Comparison of ENCODE assay signal across 19 cellular contexts in genomic region chrX:153882086-153882498, GRCh38. TPM values are rescaled to one million over a fixed set of nuclear protein-coding genes. Genes with fewer than 3 reads are reported as not detected.
DNase-seq lines count a peak whose midpoint lies in the region; ATAC-seq and TF ChIP-seq lines count a peak whose summit lies in the region.
"Had no signal": no experiment of that assay in that cellular context is flagged by ENCODE, and none has a peak within 500 bp of the region (broad histone marks: within the 10 kb centered on the region; RNA-seq: fewer than 3 reads in every experiment).

No MANE protein-coding gene starts in this region.

- CTCF ChIA-PET in SK-N-SH (lab: Yijun Ruan, JAX), result interaction anchor here (0.9 to 1.0 kb wide), 2 partner anchors 41 to 104 kb away, joined by 4 read pairs; no protein-coding TSS in a partner anchor
- CTCF ChIA-PET in IMR-90 (lab: Yijun Ruan, JAX), result no interaction called here

- H3K27ac ChIP-seq in SK-N-SH (ENCODE audit: low read depth in 2 of 2, low read length in 1 of 2) (no peak overlapping the region; a peak in 1 of 4 replicates), IMR-90 (ENCODE audit: insufficient read depth, low read length) (no peak overlapping the region), foreskin keratinocyte (no peak overlapping the region)
- H3K27ac ChIP-seq: A549, esophagus squamous epithelium, parathyroid adenoma, upper lobe of right lung had no signal

- H3K9me3 ChIP-seq in SK-N-SH (no peaks in the 10 kb centered on the region), IMR-90 (ENCODE audit: control insufficient read depth, insufficient read depth, low read length) (no peaks in the 10 kb centered on the region; the same call in 1 of the 2 replicates)
- H3K9me3 ChIP-seq: A549, esophagus squamous epithelium, upper lobe of right lung had no signal

- H3K14ac ChIP-seq in IMR-90 (replicated peaks; ENCODE audit: low read depth, low read length), result no peak overlapping the region

- peaks cover 0 to 50% of the 10 kb centered on the region in 2 experiments; a peak in 1 of 4 replicates for H3K4me1 ChIP-seq in SK-N-SH (ENCODE audit: control insufficient read depth in 1 of 2, insufficient read depth in 2 of 2, low read depth in 1 of 2, low read length in 1 of 2)
- H3K4me1 ChIP-seq in IMR-90 (ENCODE audit: control insufficient read depth, insufficient read depth, low read length), result no peaks in the 10 kb centered on the region
- no peaks in the 10 kb centered on the region for H3K4me1 ChIP-seq in foreskin keratinocyte
- H3K4me1 ChIP-seq: parathyroid adenoma, upper lobe of right lung had no signal

- H3K4me2 ChIP-seq in SK-N-SH, result no peak overlapping the region
- no peak overlapping the region for H3K4me2 ChIP-seq in IMR-90 (ENCODE audit: low read depth, low read length)
- H3K4me2 ChIP-seq: A549 had no signal

- no peak overlapping the region for H3K4ac ChIP-seq in IMR-90 (ENCODE audit: low read depth, low read length)

- TF ChIP-seq CTCF in SK-N-SH (IDR thresholded peaks at IDR 0.05) (no peak), IMR-90 (conservative IDR thresholded peaks at IDR 0.05; ENCODE audit: low read depth, low read length) (no peak), foreskin keratinocyte (conservative IDR thresholded peaks at IDR 0.05) (no peak)

- no peaks in the 10 kb centered on the region for H3K9me1 ChIP-seq in IMR-90 (ENCODE audit: insufficient read depth, low read length)

- H3F3A ChIP-seq in SK-N-SH (replicated peaks; ENCODE audit: insufficient read depth), result no peaks in the 10 kb centered on the region

- dilution Hi-C loops in IMR-90 (cut with HindIII; ENCODE audit: low sequenced_read_pairs, unreplicated experiment), result no loop called here

- in situ Hi-C loops in IMR-90 (cut with MboI; ENCODE audit: low sequenced_read_pairs), result no loop called here

- DNase-seq in SK-N-SH (peak; percentile 55), IMR-90 (peak; percentile 13), foreskin keratinocyte (peak; percentile 15 to 28), sciatic nerve (ENCODE audit: low spot score) (peak; percentile 67), NCI-H1092 (lab: John Stamatoyannopoulos, UW) (no peak), HPDE6-E6E7 (ENCODE audit: extremely low spot score) (no peak)
- DNase-seq: activated CD4-positive, alpha-beta T cell treated with anti-CD3 and anti-CD28 coated beads for 48 hours; activated T-cell treated with anti-CD3 and anti-CD28 coated beads, Interleukin-2, amount 50 U/mL, for 4 hours; esophagus squamous epithelium; left colon; stimulated activated naive B cell treated with anti-CD40 and anti-IgM and Interleukin-4, amounts not matched to agents 10 μg/mL and 1 μg/mL and 100 μg/mL, for 72 hours; upper lobe of right lung had no signal

- ATAC-seq in SK-N-SH treated with all-trans-retinoic acid at 6 μM for 48 hours, result no peak
- ATAC-seq in IMR-90 (ENCODE audit: low read depth), result peak; percentile 22; the same call in 1 of the 2 replicates
- ATAC-seq in foreskin keratinocyte, result peak; percentile 52
- ATAC-seq in sciatic nerve, result peak; percentile 58
- ATAC-seq in HG02763 (IDR thresholded peaks at IDR 0.05; ENCODE audit: unreplicated experiment), result no peak
- ATAC-seq: A549; activated naive CD4-positive, alpha-beta T cell treated with anti-CD3 and anti-CD28 coated beads, Interleukin-2, amount 50 U/mL, for 72 hours; activated T-cell treated with anti-CD3 and anti-CD28 coated beads, Interleukin-2, amount 50 U/mL, for 4 hours; left colon; Right ventricle myocardium inferior; stimulated activated naive B cell treated with anti-CD40 and anti-IgM and Interleukin-4, amounts not matched to agents 10 μg/mL and 1 μg/mL and 100 μg/mL, for 72 hours; upper lobe of right lung had no signal

- H3K4me3 ChIP-seq in SK-N-SH (ENCODE audit: low read depth in 2 of 2, low read length in 1 of 2), result no peak overlapping the region
- H3K4me3 ChIP-seq in IMR-90 (ENCODE audit: insufficient read depth, low read depth, low read length), result no peak overlapping the region
- H3K4me3 ChIP-seq: A549, esophagus squamous epithelium, upper lobe of right lung had no signal

- H3K79me1 ChIP-seq in IMR-90 (ENCODE audit: low read depth in 1 of 2, low read length in 2 of 2), result no peaks in the 10 kb centered on the region

- H3K9ac ChIP-seq in SK-N-SH, result no peak overlapping the region
- H3K9ac ChIP-seq in IMR-90 (ENCODE audit: low read depth, low read length), result no peak overlapping the region
- H3K9ac ChIP-seq: parathyroid adenoma had no signal

- H4K20me1 ChIP-seq in SK-N-SH (ENCODE audit: insufficient read depth) (no peaks in the 10 kb centered on the region), IMR-90 (ENCODE audit: insufficient read depth, low read length) (no peaks in the 10 kb centered on the region)

- no peak overlapping the region for H4K91ac ChIP-seq in IMR-90 (ENCODE audit: insufficient read depth, low read depth, low read length)

- H2BK120ac ChIP-seq in IMR-90 (ENCODE audit: low read depth, low read length), result no peak overlapping the region

- H3K9me2 ChIP-seq in SK-N-SH, result no peaks in the 10 kb centered on the region

- H3K56ac ChIP-seq in IMR-90 (ENCODE audit: extremely low read depth, insufficient read depth, low read length), result no peak overlapping the region

- H3K18ac ChIP-seq in IMR-90 (ENCODE audit: low read depth, low read length), result no peak overlapping the region

- intact Hi-C loops in IMR-90 (cut with micrococcal nuclease), result no loop called here
- intact Hi-C loops in sciatic nerve (cut with DNase I), result no loop called here

- H4K5ac ChIP-seq in IMR-90 (ENCODE audit: low read depth, low read length), result no peak overlapping the region

- H2AK9ac ChIP-seq in IMR-90 (replicated peaks; ENCODE audit: low read depth, low read length, poor library complexity), result no peak overlapping the region

- TF ChIP-seq POLR2A in IMR-90 (IDR thresholded peaks at IDR 0.05; ENCODE audit: low read depth, low read length), result no peak

- no peak overlapping the region for H2BK15ac ChIP-seq in IMR-90 (ENCODE audit: low read depth, low read length)

- no peaks in the 10 kb centered on the region for H3K36me3 ChIP-seq in SK-N-SH (replicated peaks in 1 of 2; ENCODE audit: control insufficient read depth in 1 of 2, insufficient read depth in 2 of 2, low read length in 1 of 2)
- H3K36me3 ChIP-seq in IMR-90 (ENCODE audit: control insufficient read depth, insufficient read depth, low read length), result no peaks in the 10 kb centered on the region
- H3K36me3 ChIP-seq: esophagus squamous epithelium, upper lobe of right lung had no signal

- no peak overlapping the region for H2BK20ac ChIP-seq in IMR-90 (ENCODE audit: low read depth, low read length)

- H2AFZ ChIP-seq in SK-N-SH (ENCODE audit: low read depth) (no peak overlapping the region), IMR-90 (replicated peaks; ENCODE audit: low read length, poor library complexity) (peak overlapping the region; percentile 58)
- H2AFZ ChIP-seq: parathyroid adenoma had no signal

- H2AK5ac ChIP-seq in IMR-90 (ENCODE audit: low read depth, low read length), result no peak overlapping the region

- no peaks in the 10 kb centered on the region for H3K79me2 ChIP-seq in SK-N-SH (ENCODE audit: insufficient read depth)
- H3K79me2 ChIP-seq: parathyroid adenoma had no signal

- H3K27me3 ChIP-seq in SK-N-SH (ENCODE audit: insufficient read depth) (peaks cover 40% of the 10 kb centered on the region), IMR-90 (ENCODE audit: control insufficient read depth, insufficient read depth, low read length) (peaks cover 59% of the 10 kb centered on the region), foreskin keratinocyte (peaks cover 9% of the 10 kb centered on the region)

- H4K8ac ChIP-seq in IMR-90 (ENCODE audit: low read depth in 2 of 2, low read length in 2 of 2), result no peak overlapping the region

- H2BK5ac ChIP-seq in IMR-90 (ENCODE audit: low read depth, low read length, poor library complexity, severe bottlenecking), result no peak overlapping the region

- no TSS peak for BruUV-seq in IMR-90 (replicated peaks; lab: Mats Ljungman, UMichigan)

- WGBS in SK-N-SH (ENCODE audit: low lambda C conversion rate), result 23% methylated on average over 4 of the region's 8 CpGs
- 33% methylated on average over 1 of the region's 8 CpGs; no CpG with 5 or more reads in 1 of the 2 experiments for WGBS in IMR-90 (ENCODE audit: extremely low coverage in 2 of 2, insufficient read length in 1 of 2), 2 experiments

- no peak overlapping the region for H3K23ac ChIP-seq in IMR-90 (ENCODE audit: low read depth, low read length)

- TF ChIP-seq EP300 in SK-N-SH (IDR thresholded peaks at IDR 0.05; ENCODE audit: borderline replicate concordance in 1 of 2, low read depth in 1 of 2, low read length in 1 of 2), result no peak

- TF ChIP-seq RAD21 in SK-N-SH (IDR thresholded peaks at IDR 0.05; ENCODE audit: low read length) (no peak), IMR-90 (IDR thresholded peaks at IDR 0.05; ENCODE audit: low read length) (no peak)

- POLR2A ChIA-PET in SK-N-SH (lab: Yijun Ruan, JAX), result interaction anchor here (1.0 kb wide), 1 partner anchor 48 kb away, joined by 3 read pairs; no protein-coding TSS in a partner anchor
- POLR2A ChIA-PET in IMR-90 (lab: Charles Lee; ENCODE audit: unreplicated experiment), result no interaction called here

RNA-seq across cellular contexts. Expression of gene L1CAM, which starts 3.9 kb away (rescaled TPM):
- polyA plus RNA-seq in SK-N-SH (2012; rRNA removed) (1.9 and 2.0 TPM in 2 replicates), IMR-90 (2012; rRNA removed) (1.9 and 2.2 TPM in 2 replicates), foreskin keratinocyte (22.7 and 39.1 TPM in 2 replicates)
- polyA plus RNA-seq in SK-N-SH (2012; cell fraction: cytosol; rRNA removed), result 1.3 and 2.9 TPM in 2 replicates
- 4.1 and 4.4 TPM in 2 replicates for polyA plus RNA-seq in SK-N-SH (2012; cell fraction: nucleus; rRNA removed)
- total RNA-seq in IMR-90 (2012; rRNA removed) (0.36 and 0.56 TPM in 2 replicates), foreskin keratinocyte (26.0 and 47.6 TPM in 2 replicates), sciatic nerve (83.2 TPM)
- 0.80 and 1.8 TPM in 2 replicates for polyA plus RNA-seq in IMR-90 (2012; cell fraction: cytosol; rRNA removed)
- 1.3 and 2.2 TPM in 2 replicates for polyA plus RNA-seq in IMR-90 (2012; cell fraction: nucleus; rRNA removed; ENCODE audit: low replicate concordance)

RNA-seq across cellular contexts. Expression of gene AVPR2, which starts 22.4 kb away (rescaled TPM):
- polyA plus RNA-seq in SK-N-SH (2012; rRNA removed), result not detected in 2 replicates
- polyA plus RNA-seq in SK-N-SH (2012; cell fraction: cytosol; rRNA removed), result not detected in 2 replicates
- polyA plus RNA-seq in SK-N-SH (2012; cell fraction: nucleus; rRNA removed), result 0.05 TPM in 1 of 2 replicates, not detected in the other
- not detected in 2 replicates for total RNA-seq in IMR-90 (2012; rRNA removed)
- polyA plus RNA-seq in IMR-90 (2012; rRNA removed), result not detected in 2 replicates
- polyA plus RNA-seq in IMR-90 (2012; cell fraction: cytosol; rRNA removed), result not detected in 2 replicates
- not detected in 2 replicates for polyA plus RNA-seq in IMR-90 (2012; cell fraction: nucleus; rRNA removed; ENCODE audit: low replicate concordance)
- not detected in 2 replicates for total RNA-seq in foreskin keratinocyte
- not detected in 2 replicates for polyA plus RNA-seq in foreskin keratinocyte
- 5.6 TPM for total RNA-seq in sciatic nerve
- total RNA-seq: activated naive CD4-positive, alpha-beta T cell treated with anti-CD3 and anti-CD28 coated beads, Interleukin-2, amount 50 U/mL, for 72 hours; activated T-cell treated with anti-CD3 and anti-CD28 coated beads, Interleukin-2, amount 50 U/mL, for 4 hours; T-helper 2 cell treated with Interferon-gamma antibody and Interleukin-4, amounts not matched to agents 100 ng/mL and 5 ng/mL, for 36 hours had no signal
- polyA plus RNA-seq: A549 had no signal

RNA-seq across cellular contexts. Expression of gene ARHGAP4, which starts 44.0 kb away (rescaled TPM):
- polyA plus RNA-seq in SK-N-SH (2012; rRNA removed) (1.6 and 2.2 TPM in 2 replicates), IMR-90 (2012; rRNA removed) (0.72 and 0.79 TPM in 2 replicates), foreskin keratinocyte (1.8 and 2.1 TPM in 2 replicates)
- 0.45 and 0.94 TPM in 2 replicates for polyA plus RNA-seq in SK-N-SH (2012; cell fraction: cytosol; rRNA removed)
- polyA plus RNA-seq in SK-N-SH (2012; cell fraction: nucleus; rRNA removed), result 15.6 and 25.4 TPM in 2 replicates
- total RNA-seq in IMR-90 (2012; rRNA removed) (0.18 and 0.28 TPM in 2 replicates), foreskin keratinocyte (1.4 and 2.8 TPM in 2 replicates), sciatic nerve (50.7 TPM)
- 0.11 and 0.22 TPM in 2 replicates for polyA plus RNA-seq in IMR-90 (2012; cell fraction: cytosol; rRNA removed)
- 3.0 and 7.9 TPM in 2 replicates for polyA plus RNA-seq in IMR-90 (2012; cell fraction: nucleus; rRNA removed; ENCODE audit: low replicate concordance)

RNA-seq across cellular contexts. Expression of gene PDZD4, which starts 51.7 kb away (rescaled TPM):
- polyA plus RNA-seq in SK-N-SH (2012; rRNA removed) (1.9 and 2.4 TPM in 2 replicates), IMR-90 (2012; rRNA removed) (0.34 and 0.38 TPM in 2 replicates), foreskin keratinocyte (0.03 and 0.07 TPM in 2 replicates)
- 1.1 and 2.7 TPM in 2 replicates for polyA plus RNA-seq in SK-N-SH (2012; cell fraction: cytosol; rRNA removed)
- 8.9 and 16.9 TPM in 2 replicates for polyA plus RNA-seq in SK-N-SH (2012; cell fraction: nucleus; rRNA removed)
- total RNA-seq in IMR-90 (2012; rRNA removed) (under 0.01 and 0.28 TPM in 2 replicates), foreskin keratinocyte (0.04 and 0.07 TPM in 2 replicates), sciatic nerve (36.6 TPM)
- 0.21 and 0.30 TPM in 2 replicates for polyA plus RNA-seq in IMR-90 (2012; cell fraction: cytosol; rRNA removed)
- 1.8 and 2.2 TPM in 2 replicates for polyA plus RNA-seq in IMR-90 (2012; cell fraction: nucleus; rRNA removed; ENCODE audit: low replicate concordance)

RNA-seq across cellular contexts. Expression of gene NAA10, which starts 52.7 kb away (rescaled TPM):
- polyA plus RNA-seq in SK-N-SH (2012; rRNA removed) (192 and 229 TPM in 2 replicates), IMR-90 (2012; rRNA removed) (150 and 172 TPM in 2 replicates), foreskin keratinocyte (227 and 235 TPM in 2 replicates)
- 193 and 253 TPM in 2 replicates for polyA plus RNA-seq in SK-N-SH (2012; cell fraction: cytosol; rRNA removed)
- polyA plus RNA-seq in SK-N-SH (2012; cell fraction: nucleus; rRNA removed), result 502 and 579 TPM in 2 replicates
- total RNA-seq in IMR-90 (2012; rRNA removed) (98.6 and 118 TPM in 2 replicates), foreskin keratinocyte (102 and 106 TPM in 2 replicates), sciatic nerve (73.6 TPM)
- 86.7 and 192 TPM in 2 replicates for polyA plus RNA-seq in IMR-90 (2012; cell fraction: cytosol; rRNA removed)
- polyA plus RNA-seq in IMR-90 (2012; cell fraction: nucleus; rRNA removed; ENCODE audit: low replicate concordance), result 176 and 320 TPM in 2 replicates

Comparison
In these comparisons a context has a peak if more than half of its experiments do, and no peak if none do; other contexts are left out.
1. DNase-seq: peak in SK-N-SH (single experiment), IMR-90 (single experiment), foreskin keratinocyte (2 of 2) and sciatic nerve (single experiment); none in NCI-H1092 (single experiment) and HPDE6-E6E7 (single experiment).
2. ATAC-seq: peak in IMR-90 (single experiment), foreskin keratinocyte (single experiment) and sciatic nerve (single experiment); none in SK-N-SH treated with all-trans-retinoic acid at 6 μM for 48 hours (single experiment) and HG02763 (single experiment).
3. RNA of gene L1CAM, which starts 3.9 kb away (total RNA-seq): 83.2 TPM in sciatic nerve (single experiment) and 26.0 to 47.6 TPM in foreskin keratinocyte; 0.36 to 0.56 TPM in IMR-90; every median in the first group is over 10 times any median in the second.
4. RNA of gene ARHGAP4, which starts 44.0 kb away (total RNA-seq): 50.7 TPM in sciatic nerve (single experiment); 1.4 to 2.8 TPM in foreskin keratinocyte and 0.18 to 0.28 TPM in IMR-90; every median in the first group is over 10 times any median in the second.